Comparison of ENCODE assay signal across 1 cellular context in genomic region chr15:55249885-55250284, GRCh38.
TF ChIP-seq lines count a peak whose summit lies in the region.

No MANE protein-coding gene starts in this region.

TF ChIP-seq in K562, 482 proteins besides CTCF, POLR2A, EP300 and RAD21:
- 0 out of 2 replicates have a peak, but pooled peaks have one; percentile 43 for TF ChIP-seq ZNF175 (CRISPR knock-in tag; IDR thresholded peaks at IDR 0.05; ENCODE audit: low read depth)
- peak; percentile 86 for TF ChIP-seq ZBTB33 (CRISPR knock-in tag; IDR thresholded peaks at IDR 0.05)
- TF ChIP-seq BACH1 (tag; IDR thresholded peaks at IDR 0.05) = peak; percentile 4; the same call in 1 of the 2 replicates
